Comparison of ENCODE assay signal across 14 cellular contexts in genomic region chr14:104450811-104451401, GRCh38.
"Had no signal": no experiment of that assay in that cellular context is flagged by ENCODE, and none has a peak within 500 bp of the region (broad histone marks: within the 10 kb centered on the region; RNA-seq: fewer than 3 reads in every experiment).

No MANE protein-coding gene starts in this region.

- H3K27me3 ChIP-seq: brain microvascular endothelial cell, foreskin keratinocyte had no signal

- ATAC-seq: foreskin keratinocyte; stimulated activated naive B cell treated with anti-CD40 and anti-IgM and Interleukin-4, amounts not matched to agents 10 μg/mL and 1 μg/mL and 100 μg/mL, for 72 hours; T-cell had no signal

- H2AFZ ChIP-seq: neural progenitor cell, parathyroid adenoma had no signal

- H3K79me2 ChIP-seq: parathyroid adenoma had no signal

- H3K4me3 ChIP-seq: left ventricle myocardium inferior, neural progenitor cell, SK-N-MC, smooth muscle cell had no signal

- DNase-seq: activated CD4-positive, alpha-beta T cell treated with anti-CD3 and anti-CD28 coated beads for 4 hours; activated gamma-delta T cell treated with Interleukin-2 at 50 U/mL for 16 hours; activated naive CD8-positive, alpha-beta T cell treated with anti-CD3 and anti-CD28 coated beads for 36 hours; activated T-cell treated with anti-CD3 and anti-CD28 coated beads, Interleukin-2, amount 50 U/mL, for 1 hour; brain microvascular endothelial cell; foreskin keratinocyte; left ventricle myocardium inferior; stimulated activated naive B cell treated with anti-CD40 and anti-IgM and Interleukin-4, amounts not matched to agents 10 μg/mL and 1 μg/mL and 100 μg/mL, for 72 hours had no signal

- H3K4me2 ChIP-seq: neural progenitor cell, smooth muscle cell had no signal

- H3K4me1 ChIP-seq: foreskin keratinocyte, left ventricle myocardium inferior, neural progenitor cell, parathyroid adenoma had no signal

- H3K36me3 ChIP-seq: brain microvascular endothelial cell, left ventricle myocardium inferior, neural progenitor cell had no signal

- H3K9ac ChIP-seq: neural progenitor cell, parathyroid adenoma had no signal

- H3K27ac ChIP-seq: brain microvascular endothelial cell, foreskin keratinocyte, left ventricle myocardium inferior, neural progenitor cell, parathyroid adenoma, SK-N-MC, VCaP had no signal
